Comparison of ENCODE assay signal across 8 cellular contexts in genomic region chr1:183543619-183544204, GRCh38. TPM values are rescaled to one million over a fixed set of nuclear protein-coding genes. Genes with fewer than 3 reads are reported as not detected.
DNase-seq lines count a peak whose midpoint lies in the region; ATAC-seq and TF ChIP-seq lines count a peak whose summit lies in the region.

No MANE protein-coding gene starts in this region.

- H3K4me3 ChIP-seq in AG04449 (ENCODE audit: low read depth, low read length): no peak overlapping the region
- no peak overlapping the region for H3K4me3 ChIP-seq in endodermal cell (ENCODE audit: low read length)
- H3K4me3 ChIP-seq in mucosa of descending colon: no peak overlapping the region

- intact Hi-C loops in mucosa of descending colon (cut with DNase I, micrococcal nuclease): loop anchor here (5.0 to 10.0 kb wide), 3 partner anchors 69 to 261 kb away; partner anchors contain the start of gene SMG7 (in 1 of the 2)

- no peak overlapping the region for H3K27ac ChIP-seq in endodermal cell (ENCODE audit: low read depth, low read length)

- POLR2A ChIA-PET in AG04449 (lab: Yijun Ruan, JAX): no interaction called here

- no peaks in the 10 kb centered on the region for H3K27me3 Mint-ChIP-seq in endodermal cell (ENCODE audit: insufficient read depth)

- 86% methylated on average over 2 of the region's 2 CpGs; no CpG with 5 or more reads in 1 of the 2 experiments for WGBS in endodermal cell (ENCODE audit: insufficient coverage in 1 of 2, insufficient read length in 1 of 2), 2 experiments

- TF ChIP-seq CTCF in AG04449 (IDR thresholded peaks at IDR 0.05; ENCODE audit: insufficient read depth, low read length, missing control alignments) (peak; percentile 74), endodermal cell (conservative IDR thresholded peaks at IDR 0.05) (peak; percentile 80), mucosa of descending colon (IDR thresholded peaks at IDR 0.05) (no peak)

- ATAC-seq in mucosa of descending colon: peak; percentile 92
- no peak for ATAC-seq in HG02840 (IDR thresholded peaks at IDR 0.05; ENCODE audit: low FRiP score, unreplicated experiment)

- H3K9me3 ChIP-seq in endodermal cell (ENCODE audit: control insufficient read depth, low read length) (no peaks in the 10 kb centered on the region), mucosa of descending colon (no peaks in the 10 kb centered on the region)

- H3K4me1 ChIP-seq in endodermal cell (ENCODE audit: control insufficient read depth, insufficient read depth, low read length): peaks cover 25% of the 10 kb centered on the region
- peaks cover 3% of the 10 kb centered on the region for H3K4me1 ChIP-seq in mucosa of descending colon (ENCODE audit: low read depth)

- no peak overlapping the region for H3K4me3 Mint-ChIP-seq in endodermal cell

- H3K36me3 ChIP-seq in endodermal cell (ENCODE audit: control insufficient read depth, insufficient read depth, low read length) (peaks cover 98% of the 10 kb centered on the region), mucosa of descending colon (ENCODE audit: low read depth) (peaks cover 8% of the 10 kb centered on the region)

- H3K27me3 ChIP-seq in endodermal cell (ENCODE audit: control insufficient read depth, insufficient read depth, low read length, poor library complexity, severe bottlenecking): no peaks in the 10 kb centered on the region

- no peak overlapping the region for H3K27ac Mint-ChIP-seq in endodermal cell

- no peak overlapping the region for H3K9ac ChIP-seq in endodermal cell (ENCODE audit: extremely low read depth, low read length, poor library complexity, severe bottlenecking)

- H3K36me3 Mint-ChIP-seq in endodermal cell (ENCODE audit: low read depth): peaks cover 70% of the 10 kb centered on the region

- peaks cover 26% of the 10 kb centered on the region for H3K4me1 Mint-ChIP-seq in endodermal cell

- CTCF ChIA-PET in AG04449 (lab: Yijun Ruan, JAX): no interaction called here

- H3K9me3 Mint-ChIP-seq in endodermal cell: no peaks in the 10 kb centered on the region

- peak; percentile 10 for DNase-seq in AG04449 (ENCODE audit: low read depth, low spot score)
- peak; percentile 75 for DNase-seq in GM03348 (ENCODE audit: low spot score)
- peak; percentile 31 for DNase-seq in HuH-7 (ENCODE audit: low spot score)
- peak; percentile 47 for DNase-seq in RPMI7951 (ENCODE audit: low read depth)
- DNase-seq in endodermal cell: no peak
- peak in 1 of 3 donors; percentile 59 for DNase-seq in mucosa of descending colon
- DNase-seq in NK-92 treated with Interleukin-12 subunit alpha and Interleukin-12 subunit beta, amount 100 ng/mL, for 24 hours (lab: John Stamatoyannopoulos, UW): no peak

RNA-seq across cellular contexts. Expression of gene NCF2, which starts 46.5 kb away (rescaled TPM):
- total RNA-seq in RPMI7951 (2014; rRNA removed; shearing (Covaris generic)): not detected in 2 replicates
- total RNA-seq in endodermal cell (under 1 TPM in 1 of 2 donors, not detected in 1; 0.55 TPM), mucosa of descending colon (1 to 10 TPM; 2.0 to 8.9 (median 8.3) TPM)
- not detected for polyA plus RNA-seq in endodermal cell (2013, experiment 1 of 2)
- polyA plus RNA-seq in endodermal cell (2013, experiment 2 of 2): not detected

Comparison
In these comparisons a context has a peak if more than half of its experiments do, and no peak if none do; other contexts are left out.
1. DNase-seq: peak in AG04449 (single experiment), GM03348 (single experiment), HuH-7 (single experiment) and RPMI7951 (single experiment); none in endodermal cell (single experiment) and NK-92 treated with Interleukin-12 subunit alpha and Interleukin-12 subunit beta, amount 100 ng/mL, for 24 hours (single experiment).